Comparison of ENCODE assay signal across 1 cellular context in the genomic region with DNA sequence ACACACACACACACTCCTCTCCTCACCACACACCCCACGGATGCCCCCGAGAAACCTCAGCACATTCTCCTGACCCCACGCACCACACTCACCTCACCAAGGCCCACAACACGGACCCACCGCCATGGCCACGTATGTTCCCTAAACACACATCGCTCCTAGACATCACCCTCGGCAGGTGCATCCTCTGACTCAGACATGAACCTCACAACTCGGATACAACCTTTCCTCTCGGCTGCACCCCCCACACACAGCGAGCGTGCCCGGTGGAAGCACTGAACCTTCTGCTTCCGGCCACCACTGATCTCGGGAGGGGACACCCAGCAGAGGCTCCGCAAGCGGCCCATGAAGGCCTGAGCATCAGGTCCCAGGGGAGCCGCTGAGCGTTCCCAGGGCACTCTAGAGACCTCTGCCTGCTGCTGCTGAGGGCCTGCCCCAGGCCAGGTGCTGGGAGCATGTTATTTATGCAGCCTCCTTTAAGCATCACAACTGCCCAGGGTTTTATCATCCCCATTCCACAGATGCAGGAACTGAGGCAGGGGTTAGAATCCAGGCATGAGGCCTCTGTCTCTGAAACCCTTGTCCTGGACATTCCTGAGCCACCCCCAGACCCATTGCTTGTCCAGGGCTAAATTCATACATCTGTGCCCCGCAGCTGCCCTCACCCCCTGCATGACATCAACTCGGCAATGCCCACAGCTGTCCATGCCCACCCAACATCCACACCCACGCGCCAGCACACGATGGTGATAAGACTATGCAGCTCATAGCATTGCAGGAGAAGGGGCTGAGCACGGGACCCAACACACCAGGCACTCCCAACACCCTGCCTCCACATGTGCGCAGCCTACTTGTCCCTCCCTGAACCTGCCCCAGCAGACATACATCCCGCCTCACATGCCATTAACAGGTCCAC.
A peak's percentile ranks its signal among the peaks of the same experiment; 100 is the strongest.
TF ChIP-seq lines count a peak whose summit lies in the region.

No MANE protein-coding gene starts in this region.

TF ChIP-seq in GM12878, 131 proteins besides CTCF, POLR2A, EP300 and RAD21 (continued from another document and continues in another):
- TF ChIP-seq, protein P1, sequence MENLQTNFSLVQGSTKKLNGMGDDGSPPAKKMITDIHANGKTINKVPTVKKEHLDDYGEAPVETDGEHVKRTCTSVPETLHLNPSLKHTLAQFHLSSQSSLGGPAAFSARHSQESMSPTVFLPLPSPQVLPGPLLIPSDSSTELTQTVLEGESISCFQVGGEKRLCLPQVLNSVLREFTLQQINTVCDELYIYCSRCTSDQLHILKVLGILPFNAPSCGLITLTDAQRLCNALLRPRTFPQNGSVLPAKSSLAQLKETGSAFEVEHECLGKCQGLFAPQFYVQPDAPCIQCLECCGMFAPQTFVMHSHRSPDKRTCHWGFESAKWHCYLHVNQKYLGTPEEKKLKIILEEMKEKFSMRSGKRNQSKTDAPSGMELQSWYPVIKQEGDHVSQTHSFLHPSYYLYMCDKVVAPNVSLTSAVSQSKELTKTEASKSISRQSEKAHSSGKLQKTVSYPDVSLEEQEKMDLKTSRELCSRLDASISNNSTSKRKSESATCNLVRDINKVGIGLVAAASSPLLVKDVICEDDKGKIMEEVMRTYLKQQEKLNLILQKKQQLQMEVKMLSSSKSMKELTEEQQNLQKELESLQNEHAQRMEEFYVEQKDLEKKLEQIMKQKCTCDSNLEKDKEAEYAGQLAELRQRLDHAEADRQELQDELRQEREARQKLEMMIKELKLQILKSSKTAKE (IDR thresholded peaks at IDR 0.05; ENCODE audit: low read depth, poor library complexity, severe bottlenecking) = no peak
- TF ChIP-seq BACH1 (IDR thresholded peaks at IDR 0.05; ENCODE audit: borderline replicate concordance) (no peak), GABPA (IDR thresholded peaks at IDR 0.05; ENCODE audit: low read depth) (no peak), CBX3 (IDR thresholded peaks at IDR 0.05; ENCODE audit: borderline replicate concordance, low read depth) (no peak), SP1 (IDR thresholded peaks at IDR 0.05; ENCODE audit: low read depth, low read length) (no peak), SPI1 (IDR thresholded peaks at IDR 0.05; ENCODE audit: borderline replicate concordance, insufficient read depth, low read depth, low read length) (no peak), NR2F1 (conservative IDR thresholded peaks at IDR 0.05) (0 out of 2 replicates have a peak, but pooled peaks have one; percentile 13), CBX5 (IDR thresholded peaks at IDR 0.05; ENCODE audit: low read depth) (no peak), SIX5 (IDR thresholded peaks at IDR 0.05; ENCODE audit: low read depth, low read length, severe bottlenecking) (no peak), NR2C2 (IDR thresholded peaks at IDR 0.05; ENCODE audit: borderline replicate concordance, control insufficient read depth, insufficient read length, low read depth) (no peak), CHD2 (IDR thresholded peaks at IDR 0.05; ENCODE audit: borderline replicate concordance, low read depth, low read length) (no peak), STAT1 (conservative IDR thresholded peaks at IDR 0.05) (no peak), TCF12 (IDR thresholded peaks at IDR 0.05; ENCODE audit: low read depth, low read length) (peak; percentile 44; the same call in 1 of the 2 replicates), ZNF622 (IDR thresholded peaks at IDR 0.05) (no peak), SUZ12 (IDR thresholded peaks at IDR 0.05; ENCODE audit: unreplicated experiment) (no peak), NR2C1 (IDR thresholded peaks at IDR 0.05) (no peak), SMAD5 (IDR thresholded peaks at IDR 0.05; ENCODE audit: low read depth) (no peak), ASH2L (IDR thresholded peaks at IDR 0.05; ENCODE audit: borderline replicate concordance, low read depth) (no peak), ZBED1 (IDR thresholded peaks at IDR 0.05; ENCODE audit: borderline replicate concordance) (no peak), CHD1 (IDR thresholded peaks at IDR 0.05; ENCODE audit: low read depth, low read length) (no peak), YY1 (IDR thresholded peaks at IDR 0.05; ENCODE audit: low read depth, low read length) (no peak), SIN3A (IDR thresholded peaks at IDR 0.05; ENCODE audit: low read depth, low read length) (no peak), ZNF207 (IDR thresholded peaks at IDR 0.05; ENCODE audit: borderline replicate concordance) (no peak), KDM1A (IDR thresholded peaks at IDR 0.05; ENCODE audit: borderline replicate concordance) (no peak), SREBF1 (IDR thresholded peaks at IDR 0.05; ENCODE audit: low read length) (no peak), EZH2 (IDR thresholded peaks at IDR 0.05; ENCODE audit: borderline replicate concordance, control insufficient read depth, low read depth, low read length) (no peak), IKZF1 (conservative IDR thresholded peaks at IDR 0.05) (peak; percentile 48; the same call in 1 of the 2 replicates), WRNIP1 (IDR thresholded peaks at IDR 0.05; ENCODE audit: borderline replicate concordance, low read depth, low read length) (no peak), NBN (IDR thresholded peaks at IDR 0.05) (0 out of 2 replicates have a peak, but pooled peaks have one; percentile 60), LARP7 (IDR thresholded peaks at IDR 0.05) (no peak), IKZF2 (IDR thresholded peaks at IDR 0.05) (peak in 1 of 2 experiments; percentile 53; a peak in 2 of 4 replicates)
- TF ChIP-seq, protein P2, sequence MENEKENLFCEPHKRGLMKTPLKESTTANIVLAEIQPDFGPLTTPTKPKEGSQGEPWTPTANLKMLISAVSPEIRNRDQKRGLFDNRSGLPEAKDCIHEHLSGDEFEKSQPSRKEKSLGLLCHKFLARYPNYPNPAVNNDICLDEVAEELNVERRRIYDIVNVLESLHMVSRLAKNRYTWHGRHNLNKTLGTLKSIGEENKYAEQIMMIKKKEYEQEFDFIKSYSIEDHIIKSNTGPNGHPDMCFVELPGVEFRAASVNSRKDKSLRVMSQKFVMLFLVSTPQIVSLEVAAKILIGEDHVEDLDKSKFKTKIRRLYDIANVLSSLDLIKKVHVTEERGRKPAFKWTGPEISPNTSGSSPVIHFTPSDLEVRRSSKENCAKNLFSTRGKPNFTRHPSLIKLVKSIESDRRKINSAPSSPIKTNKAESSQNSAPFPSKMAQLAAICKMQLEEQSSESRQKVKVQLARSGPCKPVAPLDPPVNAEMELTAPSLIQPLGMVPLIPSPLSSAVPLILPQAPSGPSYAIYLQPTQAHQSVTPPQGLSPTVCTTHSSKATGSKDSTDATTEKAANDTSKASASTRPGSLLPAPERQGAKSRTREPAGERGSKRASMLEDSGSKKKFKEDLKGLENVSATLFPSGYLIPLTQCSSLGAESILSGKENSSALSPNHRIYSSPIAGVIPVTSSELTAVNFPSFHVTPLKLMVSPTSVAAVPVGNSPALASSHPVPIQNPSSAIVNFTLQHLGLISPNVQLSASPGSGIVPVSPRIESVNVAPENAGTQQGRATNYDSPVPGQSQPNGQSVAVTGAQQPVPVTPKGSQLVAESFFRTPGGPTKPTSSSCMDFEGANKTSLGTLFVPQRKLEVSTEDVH (IDR thresholded peaks at IDR 0.05; ENCODE audit: low read depth, partially characterized antibody) = no peak
- TF ChIP-seq, protein P3, sequence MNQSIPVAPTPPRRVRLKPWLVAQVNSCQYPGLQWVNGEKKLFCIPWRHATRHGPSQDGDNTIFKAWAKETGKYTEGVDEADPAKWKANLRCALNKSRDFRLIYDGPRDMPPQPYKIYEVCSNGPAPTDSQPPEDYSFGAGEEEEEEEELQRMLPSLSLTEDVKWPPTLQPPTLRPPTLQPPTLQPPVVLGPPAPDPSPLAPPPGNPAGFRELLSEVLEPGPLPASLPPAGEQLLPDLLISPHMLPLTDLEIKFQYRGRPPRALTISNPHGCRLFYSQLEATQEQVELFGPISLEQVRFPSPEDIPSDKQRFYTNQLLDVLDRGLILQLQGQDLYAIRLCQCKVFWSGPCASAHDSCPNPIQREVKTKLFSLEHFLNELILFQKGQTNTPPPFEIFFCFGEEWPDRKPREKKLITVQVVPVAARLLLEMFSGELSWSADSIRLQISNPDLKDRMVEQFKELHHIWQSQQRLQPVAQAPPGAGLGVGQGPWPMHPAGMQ (IDR thresholded peaks at IDR 0.05; ENCODE audit: borderline replicate concordance) = peak; percentile 48; the same call in 1 of the 2 replicates
- TF ChIP-seq, protein P4, sequence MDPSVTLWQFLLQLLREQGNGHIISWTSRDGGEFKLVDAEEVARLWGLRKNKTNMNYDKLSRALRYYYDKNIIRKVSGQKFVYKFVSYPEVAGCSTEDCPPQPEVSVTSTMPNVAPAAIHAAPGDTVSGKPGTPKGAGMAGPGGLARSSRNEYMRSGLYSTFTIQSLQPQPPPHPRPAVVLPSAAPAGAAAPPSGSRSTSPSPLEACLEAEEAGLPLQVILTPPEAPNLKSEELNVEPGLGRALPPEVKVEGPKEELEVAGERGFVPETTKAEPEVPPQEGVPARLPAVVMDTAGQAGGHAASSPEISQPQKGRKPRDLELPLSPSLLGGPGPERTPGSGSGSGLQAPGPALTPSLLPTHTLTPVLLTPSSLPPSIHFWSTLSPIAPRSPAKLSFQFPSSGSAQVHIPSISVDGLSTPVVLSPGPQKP (IDR thresholded peaks at IDR 0.05; ENCODE audit: low read depth, low read length) = no peak
- TF ChIP-seq, protein P5, sequence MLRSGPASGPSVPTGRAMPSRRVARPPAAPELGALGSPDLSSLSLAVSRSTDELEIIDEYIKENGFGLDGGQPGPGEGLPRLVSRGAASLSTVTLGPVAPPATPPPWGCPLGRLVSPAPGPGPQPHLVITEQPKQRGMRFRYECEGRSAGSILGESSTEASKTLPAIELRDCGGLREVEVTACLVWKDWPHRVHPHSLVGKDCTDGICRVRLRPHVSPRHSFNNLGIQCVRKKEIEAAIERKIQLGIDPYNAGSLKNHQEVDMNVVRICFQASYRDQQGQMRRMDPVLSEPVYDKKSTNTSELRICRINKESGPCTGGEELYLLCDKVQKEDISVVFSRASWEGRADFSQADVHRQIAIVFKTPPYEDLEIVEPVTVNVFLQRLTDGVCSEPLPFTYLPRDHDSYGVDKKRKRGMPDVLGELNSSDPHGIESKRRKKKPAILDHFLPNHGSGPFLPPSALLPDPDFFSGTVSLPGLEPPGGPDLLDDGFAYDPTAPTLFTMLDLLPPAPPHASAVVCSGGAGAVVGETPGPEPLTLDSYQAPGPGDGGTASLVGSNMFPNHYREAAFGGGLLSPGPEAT (IDR thresholded peaks at IDR 0.05; ENCODE audit: low read depth) = no peak
- TF ChIP-seq, protein P6, sequence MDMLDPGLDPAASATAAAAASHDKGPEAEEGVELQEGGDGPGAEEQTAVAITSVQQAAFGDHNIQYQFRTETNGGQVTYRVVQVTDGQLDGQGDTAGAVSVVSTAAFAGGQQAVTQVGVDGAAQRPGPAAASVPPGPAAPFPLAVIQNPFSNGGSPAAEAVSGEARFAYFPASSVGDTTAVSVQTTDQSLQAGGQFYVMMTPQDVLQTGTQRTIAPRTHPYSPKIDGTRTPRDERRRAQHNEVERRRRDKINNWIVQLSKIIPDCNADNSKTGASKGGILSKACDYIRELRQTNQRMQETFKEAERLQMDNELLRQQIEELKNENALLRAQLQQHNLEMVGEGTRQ (IDR thresholded peaks at IDR 0.05; ENCODE audit: borderline replicate concordance, low read depth, low read length) = no peak
- TF ChIP-seq, protein P7, sequence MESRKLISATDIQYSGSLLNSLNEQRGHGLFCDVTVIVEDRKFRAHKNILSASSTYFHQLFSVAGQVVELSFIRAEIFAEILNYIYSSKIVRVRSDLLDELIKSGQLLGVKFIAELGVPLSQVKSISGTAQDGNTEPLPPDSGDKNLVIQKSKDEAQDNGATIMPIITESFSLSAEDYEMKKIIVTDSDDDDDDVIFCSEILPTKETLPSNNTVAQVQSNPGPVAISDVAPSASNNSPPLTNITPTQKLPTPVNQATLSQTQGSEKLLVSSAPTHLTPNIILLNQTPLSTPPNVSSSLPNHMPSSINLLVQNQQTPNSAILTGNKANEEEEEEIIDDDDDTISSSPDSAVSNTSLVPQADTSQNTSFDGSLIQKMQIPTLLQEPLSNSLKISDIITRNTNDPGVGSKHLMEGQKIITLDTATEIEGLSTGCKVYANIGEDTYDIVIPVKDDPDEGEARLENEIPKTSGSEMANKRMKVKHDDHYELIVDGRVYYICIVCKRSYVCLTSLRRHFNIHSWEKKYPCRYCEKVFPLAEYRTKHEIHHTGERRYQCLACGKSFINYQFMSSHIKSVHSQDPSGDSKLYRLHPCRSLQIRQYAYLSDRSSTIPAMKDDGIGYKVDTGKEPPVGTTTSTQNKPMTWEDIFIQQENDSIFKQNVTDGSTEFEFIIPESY (IDR thresholded peaks at IDR 0.05) = no peak
- TF ChIP-seq, protein P8, sequence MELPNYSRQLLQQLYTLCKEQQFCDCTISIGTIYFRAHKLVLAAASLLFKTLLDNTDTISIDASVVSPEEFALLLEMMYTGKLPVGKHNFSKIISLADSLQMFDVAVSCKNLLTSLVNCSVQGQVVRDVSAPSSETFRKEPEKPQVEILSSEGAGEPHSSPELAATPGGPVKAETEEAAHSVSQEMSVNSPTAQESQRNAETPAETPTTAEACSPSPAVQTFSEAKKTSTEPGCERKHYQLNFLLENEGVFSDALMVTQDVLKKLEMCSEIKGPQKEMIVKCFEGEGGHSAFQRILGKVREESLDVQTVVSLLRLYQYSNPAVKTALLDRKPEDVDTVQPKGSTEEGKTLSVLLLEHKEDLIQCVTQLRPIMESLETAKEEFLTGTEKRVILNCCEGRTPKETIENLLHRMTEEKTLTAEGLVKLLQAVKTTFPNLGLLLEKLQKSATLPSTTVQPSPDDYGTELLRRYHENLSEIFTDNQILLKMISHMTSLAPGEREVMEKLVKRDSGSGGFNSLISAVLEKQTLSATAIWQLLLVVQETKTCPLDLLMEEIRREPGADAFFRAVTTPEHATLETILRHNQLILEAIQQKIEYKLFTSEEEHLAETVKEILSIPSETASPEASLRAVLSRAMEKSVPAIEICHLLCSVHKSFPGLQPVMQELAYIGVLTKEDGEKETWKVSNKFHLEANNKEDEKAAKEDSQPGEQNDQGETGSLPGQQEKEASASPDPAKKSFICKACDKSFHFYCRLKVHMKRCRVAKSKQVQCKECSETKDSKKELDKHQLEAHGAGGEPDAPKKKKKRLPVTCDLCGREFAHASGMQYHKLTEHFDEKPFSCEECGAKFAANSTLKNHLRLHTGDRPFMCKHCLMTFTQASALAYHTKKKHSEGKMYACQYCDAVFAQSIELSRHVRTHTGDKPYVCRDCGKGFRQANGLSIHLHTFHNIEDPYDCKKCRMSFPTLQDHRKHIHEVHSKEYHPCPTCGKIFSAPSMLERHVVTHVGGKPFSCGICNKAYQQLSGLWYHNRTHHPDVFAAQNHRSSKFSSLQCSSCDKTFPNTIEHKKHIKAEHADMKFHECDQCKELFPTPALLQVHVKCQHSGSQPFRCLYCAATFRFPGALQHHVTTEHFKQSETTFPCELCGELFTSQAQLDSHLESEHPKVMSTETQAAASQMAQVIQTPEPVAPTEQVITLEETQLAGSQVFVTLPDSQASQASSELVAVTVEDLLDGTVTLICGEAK (IDR thresholded peaks at IDR 0.05; ENCODE audit: borderline replicate concordance) = no peak
